Comparison of ENCODE assay signal across 3 cellular contexts in the genomic region with DNA sequence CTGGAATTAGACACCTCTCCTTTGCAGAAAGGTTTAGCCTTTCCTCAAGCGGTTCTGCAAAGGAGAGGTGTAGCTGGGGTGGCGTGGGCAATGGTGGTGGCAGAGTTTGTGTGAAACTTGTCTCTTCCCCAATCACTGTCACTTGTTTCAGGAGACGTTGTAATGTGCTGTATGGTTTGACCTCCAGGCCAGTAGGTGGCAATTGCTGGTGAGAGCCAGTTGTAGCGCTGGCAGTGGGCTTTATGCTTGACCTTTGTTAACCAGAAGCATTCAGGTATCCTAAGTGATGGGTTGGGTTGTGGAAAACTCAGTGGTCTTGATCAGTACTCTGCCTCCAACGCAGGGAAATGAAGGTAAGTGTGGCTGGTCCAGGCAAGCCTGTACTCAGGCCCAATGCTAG.
A peak's percentile ranks its signal among the peaks of the same experiment; 100 is the strongest.
TF ChIP-seq lines count a peak whose summit lies in the region.

No MANE protein-coding gene starts in this region.

TF ChIP-seq in A549, 52 proteins besides CTCF, POLR2A, EP300 and RAD21:
- TF ChIP-seq RCOR1 (IDR thresholded peaks at IDR 0.05; ENCODE audit: low read depth, low read length) (no peak), MAZ (IDR thresholded peaks at IDR 0.05; ENCODE audit: borderline replicate concordance, low read depth, low read length) (no peak), HOXB13 (CRISPR knock-in tag; IDR thresholded peaks at IDR 0.05; ENCODE audit: low read depth) (no peak), JUN (IDR thresholded peaks at IDR 0.05) (no peak), ZSCAN20 (CRISPR knock-in tag; IDR thresholded peaks at IDR 0.05) (no peak), MAFK (IDR thresholded peaks at IDR 0.05; ENCODE audit: partially characterized antibody) (no peak), NR3C1 (IDR thresholded peaks at IDR 0.05) (no peak), SMC3 (IDR thresholded peaks at IDR 0.05) (no peak), KDM5A (IDR thresholded peaks at IDR 0.05) (no peak), ZNF302 (CRISPR knock-in tag; IDR thresholded peaks at IDR 0.05) (no peak), HEYL (CRISPR knock-in tag; IDR thresholded peaks at IDR 0.05) (no peak)
- TF ChIP-seq, protein P1, sequence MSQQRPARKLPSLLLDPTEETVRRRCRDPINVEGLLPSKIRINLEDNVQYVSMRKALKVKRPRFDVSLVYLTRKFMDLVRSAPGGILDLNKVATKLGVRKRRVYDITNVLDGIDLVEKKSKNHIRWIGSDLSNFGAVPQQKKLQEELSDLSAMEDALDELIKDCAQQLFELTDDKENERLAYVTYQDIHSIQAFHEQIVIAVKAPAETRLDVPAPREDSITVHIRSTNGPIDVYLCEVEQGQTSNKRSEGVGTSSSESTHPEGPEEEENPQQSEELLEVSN (IDR thresholded peaks at IDR 0.05; ENCODE audit: borderline replicate concordance, low read depth): no peak

TF ChIP-seq in GM23338, 12 proteins besides CTCF, POLR2A, EP300 and RAD21 (continues in another document):
- no peak for TF ChIP-seq EZH2phosphoT487 (IDR thresholded peaks at IDR 0.05; ENCODE audit: unreplicated experiment)
- no peak for TF ChIP-seq ZNF114 (CRISPR knock-in tag; IDR thresholded peaks at IDR 0.05)
- no peak for TF ChIP-seq EZH2 (IDR thresholded peaks at IDR 0.05; ENCODE audit: low read depth, unreplicated experiment)
- TF ChIP-seq, protein P2, sequence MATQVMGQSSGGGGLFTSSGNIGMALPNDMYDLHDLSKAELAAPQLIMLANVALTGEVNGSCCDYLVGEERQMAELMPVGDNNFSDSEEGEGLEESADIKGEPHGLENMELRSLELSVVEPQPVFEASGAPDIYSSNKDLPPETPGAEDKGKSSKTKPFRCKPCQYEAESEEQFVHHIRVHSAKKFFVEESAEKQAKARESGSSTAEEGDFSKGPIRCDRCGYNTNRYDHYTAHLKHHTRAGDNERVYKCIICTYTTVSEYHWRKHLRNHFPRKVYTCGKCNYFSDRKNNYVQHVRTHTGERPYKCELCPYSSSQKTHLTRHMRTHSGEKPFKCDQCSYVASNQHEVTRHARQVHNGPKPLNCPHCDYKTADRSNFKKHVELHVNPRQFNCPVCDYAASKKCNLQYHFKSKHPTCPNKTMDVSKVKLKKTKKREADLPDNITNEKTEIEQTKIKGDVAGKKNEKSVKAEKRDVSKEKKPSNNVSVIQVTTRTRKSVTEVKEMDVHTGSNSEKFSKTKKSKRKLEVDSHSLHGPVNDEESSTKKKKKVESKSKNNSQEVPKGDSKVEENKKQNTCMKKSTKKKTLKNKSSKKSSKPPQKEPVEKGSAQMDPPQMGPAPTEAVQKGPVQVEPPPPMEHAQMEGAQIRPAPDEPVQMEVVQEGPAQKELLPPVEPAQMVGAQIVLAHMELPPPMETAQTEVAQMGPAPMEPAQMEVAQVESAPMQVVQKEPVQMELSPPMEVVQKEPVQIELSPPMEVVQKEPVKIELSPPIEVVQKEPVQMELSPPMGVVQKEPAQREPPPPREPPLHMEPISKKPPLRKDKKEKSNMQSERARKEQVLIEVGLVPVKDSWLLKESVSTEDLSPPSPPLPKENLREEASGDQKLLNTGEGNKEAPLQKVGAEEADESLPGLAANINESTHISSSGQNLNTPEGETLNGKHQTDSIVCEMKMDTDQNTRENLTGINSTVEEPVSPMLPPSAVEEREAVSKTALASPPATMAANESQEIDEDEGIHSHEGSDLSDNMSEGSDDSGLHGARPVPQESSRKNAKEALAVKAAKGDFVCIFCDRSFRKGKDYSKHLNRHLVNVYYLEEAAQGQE (IDR thresholded peaks at IDR 0.05; ENCODE audit: unreplicated experiment): no peak
- no peak for TF ChIP-seq CREB1 (CRISPR knock-in tag; IDR thresholded peaks at IDR 0.05; ENCODE audit: low read depth)
- TF ChIP-seq ZNF331 (CRISPR knock-in tag; IDR thresholded peaks at IDR 0.05; ENCODE audit: low read depth): no peak
- TF ChIP-seq, protein P3, sequence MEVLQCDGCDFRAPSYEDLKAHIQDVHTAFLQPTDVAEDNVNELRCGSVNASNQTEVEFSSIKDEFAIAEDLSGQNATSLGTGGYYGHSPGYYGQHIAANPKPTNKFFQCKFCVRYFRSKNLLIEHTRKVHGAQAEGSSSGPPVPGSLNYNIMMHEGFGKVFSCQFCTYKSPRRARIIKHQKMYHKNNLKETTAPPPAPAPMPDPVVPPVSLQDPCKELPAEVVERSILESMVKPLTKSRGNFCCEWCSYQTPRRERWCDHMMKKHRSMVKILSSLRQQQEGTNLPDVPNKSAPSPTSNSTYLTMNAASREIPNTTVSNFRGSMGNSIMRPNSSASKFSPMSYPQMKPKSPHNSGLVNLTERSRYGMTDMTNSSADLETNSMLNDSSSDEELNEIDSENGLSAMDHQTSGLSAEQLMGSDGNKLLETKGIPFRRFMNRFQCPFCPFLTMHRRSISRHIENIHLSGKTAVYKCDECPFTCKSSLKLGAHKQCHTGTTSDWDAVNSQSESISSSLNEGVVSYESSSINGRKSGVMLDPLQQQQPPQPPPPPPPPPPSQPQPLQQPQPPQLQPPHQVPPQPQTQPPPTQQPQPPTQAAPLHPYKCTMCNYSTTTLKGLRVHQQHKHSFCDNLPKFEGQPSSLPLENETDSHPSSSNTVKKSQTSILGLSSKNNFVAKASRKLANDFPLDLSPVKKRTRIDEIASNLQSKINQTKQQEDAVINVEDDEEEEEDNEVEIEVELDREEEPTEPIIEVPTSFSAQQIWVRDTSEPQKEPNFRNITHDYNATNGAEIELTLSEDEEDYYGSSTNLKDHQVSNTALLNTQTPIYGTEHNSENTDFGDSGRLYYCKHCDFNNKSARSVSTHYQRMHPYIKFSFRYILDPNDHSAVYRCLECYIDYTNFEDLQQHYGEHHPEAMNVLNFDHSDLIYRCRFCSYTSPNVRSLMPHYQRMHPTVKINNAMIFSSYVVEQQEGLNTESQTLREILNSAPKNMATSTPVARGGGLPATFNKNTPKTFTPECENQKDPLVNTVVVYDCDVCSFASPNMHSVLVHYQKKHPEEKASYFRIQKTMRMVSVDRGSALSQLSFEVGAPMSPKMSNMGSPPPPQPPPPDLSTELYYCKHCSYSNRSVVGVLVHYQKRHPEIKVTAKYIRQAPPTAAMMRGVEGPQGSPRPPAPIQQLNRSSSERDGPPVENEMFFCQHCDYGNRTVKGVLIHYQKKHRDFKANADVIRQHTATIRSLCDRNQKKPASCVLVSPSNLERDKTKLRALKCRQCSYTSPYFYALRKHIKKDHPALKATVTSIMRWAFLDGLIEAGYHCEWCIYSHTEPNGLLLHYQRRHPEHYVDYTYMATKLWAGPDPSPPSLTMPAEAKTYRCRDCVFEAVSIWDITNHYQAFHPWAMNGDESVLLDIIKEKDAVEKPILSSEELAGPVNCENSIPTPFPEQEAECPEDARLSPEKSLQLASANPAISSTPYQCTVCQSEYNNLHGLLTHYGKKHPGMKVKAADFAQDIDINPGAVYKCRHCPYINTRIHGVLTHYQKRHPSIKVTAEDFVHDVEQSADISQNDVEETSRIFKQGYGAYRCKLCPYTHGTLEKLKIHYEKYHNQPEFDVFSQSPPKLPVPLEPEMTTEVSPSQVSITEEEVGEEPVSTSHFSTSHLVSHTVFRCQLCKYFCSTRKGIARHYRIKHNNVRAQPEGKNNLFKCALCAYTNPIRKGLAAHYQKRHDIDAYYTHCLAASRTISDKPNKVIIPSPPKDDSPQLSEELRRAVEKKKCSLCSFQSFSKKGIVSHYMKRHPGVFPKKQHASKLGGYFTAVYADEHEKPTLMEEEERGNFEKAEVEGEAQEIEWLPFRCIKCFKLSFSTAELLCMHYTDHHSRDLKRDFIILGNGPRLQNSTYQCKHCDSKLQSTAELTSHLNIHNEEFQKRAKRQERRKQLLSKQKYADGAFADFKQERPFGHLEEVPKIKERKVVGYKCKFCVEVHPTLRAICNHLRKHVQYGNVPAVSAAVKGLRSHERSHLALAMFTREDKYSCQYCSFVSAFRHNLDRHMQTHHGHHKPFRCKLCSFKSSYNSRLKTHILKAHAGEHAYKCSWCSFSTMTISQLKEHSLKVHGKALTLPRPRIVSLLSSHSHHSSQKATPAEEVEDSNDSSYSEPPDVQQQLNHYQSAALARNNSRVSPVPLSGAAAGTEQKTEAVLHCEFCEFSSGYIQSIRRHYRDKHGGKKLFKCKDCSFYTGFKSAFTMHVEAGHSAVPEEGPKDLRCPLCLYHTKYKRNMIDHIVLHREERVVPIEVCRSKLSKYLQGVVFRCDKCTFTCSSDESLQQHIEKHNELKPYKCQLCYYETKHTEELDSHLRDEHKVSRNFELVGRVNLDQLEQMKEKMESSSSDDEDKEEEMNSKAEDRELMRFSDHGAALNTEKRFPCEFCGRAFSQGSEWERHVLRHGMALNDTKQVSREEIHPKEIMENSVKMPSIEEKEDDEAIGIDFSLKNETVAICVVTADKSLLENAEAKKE (CRISPR knock-in tag; IDR thresholded peaks at IDR 0.05): no peak
- TF ChIP-seq NANOG (IDR thresholded peaks at IDR 0.05; ENCODE audit: borderline replicate concordance): no peak

TF ChIP-seq in K562, 482 proteins besides CTCF, POLR2A, EP300 and RAD21:
- peak; percentile 55 for TF ChIP-seq NR2C1 (IDR thresholded peaks at IDR 0.05)
- TF ChIP-seq NR2C1 (tag; IDR thresholded peaks at IDR 0.05): peak; percentile 45; the same call in 1 of the 2 replicates
- TF ChIP-seq, protein P4, sequence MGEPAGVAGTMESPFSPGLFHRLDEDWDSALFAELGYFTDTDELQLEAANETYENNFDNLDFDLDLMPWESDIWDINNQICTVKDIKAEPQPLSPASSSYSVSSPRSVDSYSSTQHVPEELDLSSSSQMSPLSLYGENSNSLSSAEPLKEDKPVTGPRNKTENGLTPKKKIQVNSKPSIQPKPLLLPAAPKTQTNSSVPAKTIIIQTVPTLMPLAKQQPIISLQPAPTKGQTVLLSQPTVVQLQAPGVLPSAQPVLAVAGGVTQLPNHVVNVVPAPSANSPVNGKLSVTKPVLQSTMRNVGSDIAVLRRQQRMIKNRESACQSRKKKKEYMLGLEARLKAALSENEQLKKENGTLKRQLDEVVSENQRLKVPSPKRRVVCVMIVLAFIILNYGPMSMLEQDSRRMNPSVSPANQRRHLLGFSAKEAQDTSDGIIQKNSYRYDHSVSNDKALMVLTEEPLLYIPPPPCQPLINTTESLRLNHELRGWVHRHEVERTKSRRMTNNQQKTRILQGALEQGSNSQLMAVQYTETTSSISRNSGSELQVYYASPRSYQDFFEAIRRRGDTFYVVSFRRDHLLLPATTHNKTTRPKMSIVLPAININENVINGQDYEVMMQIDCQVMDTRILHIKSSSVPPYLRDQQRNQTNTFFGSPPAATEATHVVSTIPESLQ (CRISPR knock-in tag; IDR thresholded peaks at IDR 0.05): no peak
- TF ChIP-seq DIDO1 (tag; IDR thresholded peaks at IDR 0.05; ENCODE audit: low read depth): no peak
- no peak for TF ChIP-seq SMAD2 (IDR thresholded peaks at IDR 0.05; ENCODE audit: low read depth, low read length)
- no peak for TF ChIP-seq MCM7 (IDR thresholded peaks at IDR 0.05)
- no peak for TF ChIP-seq ETV1 (tag; conservative IDR thresholded peaks at IDR 0.05; ENCODE audit: low read depth)
- no peak for TF ChIP-seq KDM2B (CRISPR knock-in tag; IDR thresholded peaks at IDR 0.05)
- TF ChIP-seq, protein P5, sequence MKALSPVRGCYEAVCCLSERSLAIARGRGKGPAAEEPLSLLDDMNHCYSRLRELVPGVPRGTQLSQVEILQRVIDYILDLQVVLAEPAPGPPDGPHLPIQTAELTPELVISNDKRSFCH (CRISPR knock-in tag; IDR thresholded peaks at IDR 0.05): no peak
- TF ChIP-seq, protein P5 (tag; IDR thresholded peaks at IDR 0.05): no peak
- no peak for TF ChIP-seq NFE2L1 (tag; IDR thresholded peaks at IDR 0.05; ENCODE audit: borderline replicate concordance, low read depth)
- TF ChIP-seq KLF1 (tag; IDR thresholded peaks at IDR 0.05): no peak
- TF ChIP-seq ZBED1 (IDR thresholded peaks at IDR 0.05): no peak
- TF ChIP-seq NR2C2 (CRISPR knock-in tag; IDR thresholded peaks at IDR 0.05): no peak
- 0 out of 2 replicates have a peak, but pooled peaks have one; percentile 28 for TF ChIP-seq NR2C2 (tag; IDR thresholded peaks at IDR 0.05)
- TF ChIP-seq, protein P6, sequence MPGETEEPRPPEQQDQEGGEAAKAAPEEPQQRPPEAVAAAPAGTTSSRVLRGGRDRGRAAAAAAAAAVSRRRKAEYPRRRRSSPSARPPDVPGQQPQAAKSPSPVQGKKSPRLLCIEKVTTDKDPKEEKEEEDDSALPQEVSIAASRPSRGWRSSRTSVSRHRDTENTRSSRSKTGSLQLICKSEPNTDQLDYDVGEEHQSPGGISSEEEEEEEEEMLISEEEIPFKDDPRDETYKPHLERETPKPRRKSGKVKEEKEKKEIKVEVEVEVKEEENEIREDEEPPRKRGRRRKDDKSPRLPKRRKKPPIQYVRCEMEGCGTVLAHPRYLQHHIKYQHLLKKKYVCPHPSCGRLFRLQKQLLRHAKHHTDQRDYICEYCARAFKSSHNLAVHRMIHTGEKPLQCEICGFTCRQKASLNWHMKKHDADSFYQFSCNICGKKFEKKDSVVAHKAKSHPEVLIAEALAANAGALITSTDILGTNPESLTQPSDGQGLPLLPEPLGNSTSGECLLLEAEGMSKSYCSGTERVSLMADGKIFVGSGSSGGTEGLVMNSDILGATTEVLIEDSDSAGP (CRISPR knock-in tag; IDR thresholded peaks at IDR 0.05): no peak
- TF ChIP-seq HMGN3 (IDR thresholded peaks at IDR 0.05; ENCODE audit: borderline replicate concordance, extremely low read depth, insufficient read length, low read depth, low read length): no peak
- TF ChIP-seq GABPA (tag; conservative IDR thresholded peaks at IDR 0.05; ENCODE audit: low read depth): peak; percentile 33; the same call in 1 of the 2 replicates
TF ChIP-seq in K562: peak in this region for 3.
